ENCODE assay signal across 22 cellular contexts in genomic region chr1:77556045-77556444, GRCh38.
"Had no signal": no experiment of that assay in that cellular context is flagged by ENCODE, and none has a peak within 500 bp of the region (broad histone marks: within the 10 kb centered on the region; RNA-seq: fewer than 3 reads in every experiment).

No MANE protein-coding gene starts in this region.

- H3K4me3 ChIP-seq: left ventricle myocardium inferior, mucosa of descending colon, sigmoid colon, spleen, testis, upper lobe of left lung had no signal

- H3K27me3 ChIP-seq: neutrophil, sigmoid colon, spleen, testis, upper lobe of left lung had no signal

- H3K27ac ChIP-seq: left ventricle myocardium inferior, neutrophil, parathyroid adenoma, sigmoid colon, spleen, testis, upper lobe of left lung, VCaP had no signal

- H3K4me1 ChIP-seq: left ventricle myocardium inferior, sigmoid colon, spleen, testis, upper lobe of left lung had no signal

- H3K36me3 ChIP-seq: neutrophil had no signal

- H3K36me3 Mint-ChIP-seq: natural killer cell had no signal

- H3K27ac Mint-ChIP-seq: activated naive CD8-positive, alpha-beta T cell treated with anti-CD3 and anti-CD28 coated beads, Interleukin-2, amount 50 U/mL, for 24 hours; memory B cell; stimulated activated naive CD8-positive, alpha-beta T cell treated with anti-CD3 and anti-CD28 coated beads, Interleukin-15, amount 100 ng/mL, for 72 hours had no signal

- H3K4me3 Mint-ChIP-seq: activated naive CD8-positive, alpha-beta T cell treated with anti-CD3 and anti-CD28 coated beads, Interleukin-2, amount 50 U/mL, for 24 hours; memory B cell; natural killer cell; stimulated activated naive CD8-positive, alpha-beta T cell treated with anti-CD3 and anti-CD28 coated beads, Interleukin-15, amount 100 ng/mL, for 72 hours had no signal

- H3K27me3 Mint-ChIP-seq: activated naive CD8-positive, alpha-beta T cell treated with anti-CD3 and anti-CD28 coated beads, Interleukin-2, amount 50 U/mL, for 24 hours; stimulated activated naive CD8-positive, alpha-beta T cell treated with anti-CD3 and anti-CD28 coated beads, Interleukin-15, amount 100 ng/mL, for 72 hours had no signal

- H3K4me1 Mint-ChIP-seq: activated naive CD8-positive, alpha-beta T cell treated with anti-CD3 and anti-CD28 coated beads, Interleukin-2, amount 50 U/mL, for 24 hours; memory B cell had no signal

- DNase-seq: activated CD4-positive, alpha-beta T cell treated with anti-CD3 and anti-CD28 coated beads for 1 hour; activated CD4-positive, alpha-beta T cell treated with anti-CD3 and anti-CD28 coated beads, Interleukin-2, amount 50 U/mL, for 48 hours; activated effector memory CD4-positive, alpha-beta T cell treated with anti-CD3 and anti-CD28 coated beads, Interleukin-2, amount 50 U/mL, for 16 hours; activated naive CD8-positive, alpha-beta T cell treated with anti-CD3 and anti-CD28 coated beads, Interleukin-2, amount 50 U/mL, for 24 hours; activated T-cell treated with anti-CD3 and anti-CD28 coated beads, Interleukin-2, amount 50 U/mL, for 1 hour; aorta; cerebellar nuclear complex; effector memory CD4-positive, alpha-beta T cell; glutamatergic neuron; hypothalamus; left ventricle myocardium inferior; mucosa of descending colon; natural killer cell; sigmoid colon; spleen; stimulated activated naive CD8-positive, alpha-beta T cell treated with anti-CD3 and anti-CD28 coated beads, Interleukin-15, amount 100 ng/mL, for 72 hours; testis; upper lobe of left lung had no signal

- ATAC-seq: activated naive CD8-positive, alpha-beta T cell treated with anti-CD3 and anti-CD28 coated beads, Interleukin-2, amount 50 U/mL, for 24 hours; mucosa of descending colon; natural killer cell; stimulated activated naive CD8-positive, alpha-beta T cell treated with anti-CD3 and anti-CD28 coated beads, Interleukin-15, amount 100 ng/mL, for 72 hours had no signal

- H3K9me3 ChIP-seq: left ventricle myocardium inferior, mucosa of descending colon, neutrophil, sigmoid colon, spleen, testis, upper lobe of left lung had no signal

- H3K9me3 Mint-ChIP-seq: activated naive CD8-positive, alpha-beta T cell treated with anti-CD3 and anti-CD28 coated beads, Interleukin-2, amount 50 U/mL, for 24 hours; memory B cell; natural killer cell; stimulated activated naive CD8-positive, alpha-beta T cell treated with anti-CD3 and anti-CD28 coated beads, Interleukin-15, amount 100 ng/mL, for 72 hours had no signal
